ENCODE assay signal across 1 cellular context in the genomic region with DNA sequence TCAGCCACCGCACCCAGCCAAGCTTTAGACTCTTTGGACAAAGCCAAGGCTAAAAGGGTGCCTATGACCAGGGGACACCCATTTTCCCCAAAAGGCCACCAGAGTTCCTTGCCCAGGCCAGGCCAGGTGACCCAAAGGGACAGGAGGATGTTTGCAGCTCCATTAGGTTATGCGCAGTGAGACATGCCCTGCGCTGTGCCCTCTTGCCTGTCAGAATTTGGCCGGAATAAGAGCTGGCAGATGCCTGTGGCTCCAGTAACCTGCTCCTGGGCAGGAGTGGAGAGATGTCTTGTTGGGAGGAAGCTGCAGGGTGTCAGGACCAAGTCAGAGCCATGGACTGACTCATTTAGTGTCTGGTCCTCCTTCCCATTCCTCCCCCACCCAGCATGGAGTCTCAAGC.
TF ChIP-seq lines count a peak whose summit lies in the region.

No MANE protein-coding gene starts in this region.

TF ChIP-seq in liver, 16 proteins besides CTCF, POLR2A, EP300 and RAD21 (continued from another document):
- TF ChIP-seq, protein P1, sequence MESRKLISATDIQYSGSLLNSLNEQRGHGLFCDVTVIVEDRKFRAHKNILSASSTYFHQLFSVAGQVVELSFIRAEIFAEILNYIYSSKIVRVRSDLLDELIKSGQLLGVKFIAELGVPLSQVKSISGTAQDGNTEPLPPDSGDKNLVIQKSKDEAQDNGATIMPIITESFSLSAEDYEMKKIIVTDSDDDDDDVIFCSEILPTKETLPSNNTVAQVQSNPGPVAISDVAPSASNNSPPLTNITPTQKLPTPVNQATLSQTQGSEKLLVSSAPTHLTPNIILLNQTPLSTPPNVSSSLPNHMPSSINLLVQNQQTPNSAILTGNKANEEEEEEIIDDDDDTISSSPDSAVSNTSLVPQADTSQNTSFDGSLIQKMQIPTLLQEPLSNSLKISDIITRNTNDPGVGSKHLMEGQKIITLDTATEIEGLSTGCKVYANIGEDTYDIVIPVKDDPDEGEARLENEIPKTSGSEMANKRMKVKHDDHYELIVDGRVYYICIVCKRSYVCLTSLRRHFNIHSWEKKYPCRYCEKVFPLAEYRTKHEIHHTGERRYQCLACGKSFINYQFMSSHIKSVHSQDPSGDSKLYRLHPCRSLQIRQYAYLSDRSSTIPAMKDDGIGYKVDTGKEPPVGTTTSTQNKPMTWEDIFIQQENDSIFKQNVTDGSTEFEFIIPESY (IDR thresholded peaks at IDR 0.05) = no peak
- TF ChIP-seq, protein P2, sequence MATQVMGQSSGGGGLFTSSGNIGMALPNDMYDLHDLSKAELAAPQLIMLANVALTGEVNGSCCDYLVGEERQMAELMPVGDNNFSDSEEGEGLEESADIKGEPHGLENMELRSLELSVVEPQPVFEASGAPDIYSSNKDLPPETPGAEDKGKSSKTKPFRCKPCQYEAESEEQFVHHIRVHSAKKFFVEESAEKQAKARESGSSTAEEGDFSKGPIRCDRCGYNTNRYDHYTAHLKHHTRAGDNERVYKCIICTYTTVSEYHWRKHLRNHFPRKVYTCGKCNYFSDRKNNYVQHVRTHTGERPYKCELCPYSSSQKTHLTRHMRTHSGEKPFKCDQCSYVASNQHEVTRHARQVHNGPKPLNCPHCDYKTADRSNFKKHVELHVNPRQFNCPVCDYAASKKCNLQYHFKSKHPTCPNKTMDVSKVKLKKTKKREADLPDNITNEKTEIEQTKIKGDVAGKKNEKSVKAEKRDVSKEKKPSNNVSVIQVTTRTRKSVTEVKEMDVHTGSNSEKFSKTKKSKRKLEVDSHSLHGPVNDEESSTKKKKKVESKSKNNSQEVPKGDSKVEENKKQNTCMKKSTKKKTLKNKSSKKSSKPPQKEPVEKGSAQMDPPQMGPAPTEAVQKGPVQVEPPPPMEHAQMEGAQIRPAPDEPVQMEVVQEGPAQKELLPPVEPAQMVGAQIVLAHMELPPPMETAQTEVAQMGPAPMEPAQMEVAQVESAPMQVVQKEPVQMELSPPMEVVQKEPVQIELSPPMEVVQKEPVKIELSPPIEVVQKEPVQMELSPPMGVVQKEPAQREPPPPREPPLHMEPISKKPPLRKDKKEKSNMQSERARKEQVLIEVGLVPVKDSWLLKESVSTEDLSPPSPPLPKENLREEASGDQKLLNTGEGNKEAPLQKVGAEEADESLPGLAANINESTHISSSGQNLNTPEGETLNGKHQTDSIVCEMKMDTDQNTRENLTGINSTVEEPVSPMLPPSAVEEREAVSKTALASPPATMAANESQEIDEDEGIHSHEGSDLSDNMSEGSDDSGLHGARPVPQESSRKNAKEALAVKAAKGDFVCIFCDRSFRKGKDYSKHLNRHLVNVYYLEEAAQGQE (IDR thresholded peaks at IDR 0.05) = no peak
- TF ChIP-seq SP1 (IDR thresholded peaks at IDR 0.05) (peak; percentile 8), GABPA (IDR thresholded peaks at IDR 0.05 in 1 of 2, conservative IDR thresholded peaks at IDR 0.05 in 1 of 2) (no peak), EGR1 (IDR thresholded peaks at IDR 0.05; ENCODE audit: low read depth in 2 of 2) (no peak), YY1 (IDR thresholded peaks at IDR 0.05) (no peak), TAF1 (conservative IDR thresholded peaks at IDR 0.05) (no peak), FOXA1 (IDR thresholded peaks at IDR 0.05) (no peak), JUND (IDR thresholded peaks at IDR 0.05) (no peak), NR2F2 (IDR thresholded peaks at IDR 0.05) (no peak)
- TF ChIP-seq, protein P3, sequence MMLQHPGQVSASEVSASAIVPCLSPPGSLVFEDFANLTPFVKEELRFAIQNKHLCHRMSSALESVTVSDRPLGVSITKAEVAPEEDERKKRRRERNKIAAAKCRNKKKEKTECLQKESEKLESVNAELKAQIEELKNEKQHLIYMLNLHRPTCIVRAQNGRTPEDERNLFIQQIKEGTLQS (IDR thresholded peaks at IDR 0.05) = no peak
